ENCODE assay signal across 16 cellular contexts in the genomic region with DNA sequence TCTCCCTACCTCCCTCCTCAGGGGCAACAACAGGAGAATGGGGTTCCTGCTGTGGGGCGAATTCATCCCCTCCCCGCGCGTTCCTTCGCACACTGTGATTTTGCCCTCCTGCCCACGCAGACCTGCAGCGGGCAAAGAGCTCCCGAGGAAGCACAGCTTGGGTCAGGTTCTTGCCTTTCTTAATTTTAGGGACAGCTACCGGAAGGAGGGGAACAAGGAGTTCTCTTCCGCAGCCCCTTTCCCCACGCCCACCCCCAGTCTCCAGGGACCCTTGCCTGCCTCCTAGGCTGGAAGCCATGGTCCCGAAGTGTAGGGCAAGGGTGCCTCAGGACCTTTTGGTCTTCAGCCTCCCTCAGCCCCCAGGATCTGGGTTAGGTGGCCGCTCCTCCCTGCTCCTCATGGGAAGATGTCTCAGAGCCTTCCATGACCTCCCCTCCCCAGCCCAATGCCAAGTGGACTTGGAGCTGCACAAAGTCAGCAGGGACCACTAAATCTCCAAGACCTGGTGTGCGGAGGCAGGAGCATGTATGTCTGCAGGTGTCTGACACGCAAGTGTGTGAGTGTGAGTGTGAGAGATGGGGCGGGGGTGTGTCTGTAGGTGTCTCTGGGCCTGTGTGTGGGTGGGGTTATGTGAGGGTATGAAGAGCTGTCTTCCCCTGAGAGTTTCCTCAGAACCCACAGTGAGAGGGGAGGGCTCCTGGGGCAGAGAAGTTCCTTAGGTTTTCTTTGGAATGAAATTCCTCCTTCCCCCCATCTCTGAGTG. TPM values are rescaled to one million over a fixed set of nuclear protein-coding genes. Genes with fewer than 3 reads are reported as not detected.
DNase-seq lines count a peak whose midpoint lies in the region; TF ChIP-seq lines count a peak whose summit lies in the region.
"Had no signal": no experiment of that assay in that cellular context is flagged by ENCODE, and none has a peak within 500 bp of the region (broad histone marks: within the 10 kb centered on the region; RNA-seq: fewer than 3 reads in every experiment).

No MANE protein-coding gene starts in this region.

- H3K36me3 ChIP-seq in esophagus muscularis mucosa (peaks cover 29 to 60% (median 59%) of the 10 kb centered on the region in 4 donors), spleen (peaks cover 2 to 70% (median 59%) of the 10 kb centered on the region in 6 donors)

- POLR2A ChIA-PET in activated CD4-positive, alpha-beta memory T cell treated with anti-CD3 and anti-CD28 coated beads, Interleukin-2, amount 10 ng/mL, durations not matched to agents 7 days and 5 days (lab: Charles Lee): no interaction called here

- TF ChIP-seq POLR2A in esophagus muscularis mucosa (IDR thresholded peaks at IDR 0.05; ENCODE audit: low read depth) (no peak), spleen (IDR thresholded peaks at IDR 0.05) (no peak)

- H3K27ac ChIP-seq in esophagus muscularis mucosa (replicated peaks in 1 of 4) (peak overlapping the region; percentile 1 to 79 (median 76)), spleen (peak overlapping the region in 7 of 8 donors; percentile 14 to 75 (median 49))
- H3K27ac ChIP-seq: 22Rv1 had no signal

- CTCF ChIA-PET in activated CD4-positive, alpha-beta memory T cell treated with anti-CD3 and anti-CD28 coated beads, Interleukin-2, amount 10 ng/mL, durations not matched to agents 7 days and 5 days (lab: Charles Lee): no interaction called here

- no peak overlapping the region for H3K4me3 Mint-ChIP-seq in activated CD4-positive, alpha-beta T cell treated with anti-CD3 and anti-CD28 coated beads, Interleukin-2, amount 10 ng/mL, durations not matched to agents 24 days and 14 days
- no peak overlapping the region for H3K4me3 Mint-ChIP-seq in activated CD4-positive, alpha-beta memory T cell treated with anti-CD3 and anti-CD28 coated beads, Interleukin-2, amount 10 ng/mL, durations not matched to agents 7 days and 5 days

- peaks cover 11% of the 10 kb centered on the region for H3K4me1 Mint-ChIP-seq in activated CD4-positive, alpha-beta T cell treated with anti-CD3 and anti-CD28 coated beads, Interleukin-2, amount 10 ng/mL, durations not matched to agents 24 days and 14 days
- peaks cover 13% of the 10 kb centered on the region for H3K4me1 Mint-ChIP-seq in activated CD4-positive, alpha-beta memory T cell treated with anti-CD3 and anti-CD28 coated beads, Interleukin-2, amount 10 ng/mL, durations not matched to agents 7 days and 5 days

- H3K9me3 ChIP-seq in esophagus muscularis mucosa (no peaks in the 10 kb centered on the region), spleen (no peaks in the 10 kb centered on the region)

- no peak for TF ChIP-seq EP300 in esophagus muscularis mucosa (IDR thresholded peaks at IDR 0.05)

- WGBS in esophagus muscularis mucosa: 97% methylated on average over 14 of the region's 16 CpGs
- 95 to 97% (median 96%) methylated on average over 16 of the region's 16 CpGs for WGBS in spleen, 5 donors

- DNase-seq in activated CD4-positive, alpha-beta T cell treated with anti-CD3 and anti-CD28 coated beads, Interleukin-2, amount 10 ng/mL, durations not matched to agents 24 days and 14 days: no peak
- no peak for DNase-seq in activated CD4-positive, alpha-beta T cell treated with anti-CD3 and anti-CD28 coated beads for 48 hours
- DNase-seq in activated CD4-positive, alpha-beta memory T cell treated with anti-CD3 and anti-CD28 coated beads, Interleukin-2, amount 10 ng/mL, durations not matched to agents 7 days and 5 days: peak; percentile 7
- no peak for DNase-seq in esophagus muscularis mucosa (ENCODE audit: extremely low spot score)
- DNase-seq in spleen: peak; percentile 40
- DNase-seq in AG08396 (ENCODE audit: low spot score): no peak
- no peak for DNase-seq in C1 segment of cervical spinal cord (lab: John Stamatoyannopoulos, UW)
- no peak for DNase-seq in cerebellum (ENCODE audit: low spot score)
- DNase-seq: activated CD4-positive, alpha-beta T cell treated with anti-CD3 and anti-CD28 coated beads, Interleukin-2, amount 50 U/mL, for 4 hours; Calu3; Karpas-422; NCI-H187; NCI-H748 treated with DMSO at 0.1 percent for 48 hours; stimulated activated naive CD4-positive, alpha-beta T cell treated with Interleukin-2 at 50 U/mL for 16 hours; T1000 had no signal

- peaks cover 46 to 66% (median 53%) of the 10 kb centered on the region in 4 donors for H3K4me1 ChIP-seq in esophagus muscularis mucosa
- H3K4me1 ChIP-seq in spleen: peaks cover 5 to 83% (median 40%) of the 10 kb centered on the region in 6 donors

- intact Hi-C loops in activated CD4-positive, alpha-beta T cell treated with anti-CD3 and anti-CD28 coated beads, Interleukin-2, amount 10 ng/mL, durations not matched to agents 24 days and 14 days (cut with micrococcal nuclease): no loop called here
- intact Hi-C loops in esophagus muscularis mucosa (cut with DNase I): no loop called here
- intact Hi-C loops in spleen (cut with DNase I; ENCODE audit: low total_unique reads): no loop called here

- no peak overlapping the region for H3K4me3 ChIP-seq in esophagus muscularis mucosa
- no peak overlapping the region for H3K4me3 ChIP-seq in spleen

- TF ChIP-seq CTCF in esophagus muscularis mucosa (IDR thresholded peaks at IDR 0.05) (no peak), spleen (IDR thresholded peaks at IDR 0.05 in 8 of 11, conservative IDR thresholded peaks at IDR 0.05 in 3 of 11) (no peak)

- no peaks in the 10 kb centered on the region for H3K27me3 ChIP-seq in esophagus muscularis mucosa
- no peaks in the 10 kb centered on the region for H3K27me3 ChIP-seq in spleen (replicated peaks in 1 of 7)

- peak overlapping the region; percentile 39 for H3K27ac Mint-ChIP-seq in activated CD4-positive, alpha-beta T cell treated with anti-CD3 and anti-CD28 coated beads, Interleukin-2, amount 10 ng/mL, durations not matched to agents 24 days and 14 days
- no peak overlapping the region for H3K27ac Mint-ChIP-seq in activated CD4-positive, alpha-beta memory T cell treated with anti-CD3 and anti-CD28 coated beads, Interleukin-2, amount 10 ng/mL, durations not matched to agents 7 days and 5 days

- H3K27me3 Mint-ChIP-seq in activated CD4-positive, alpha-beta T cell treated with anti-CD3 and anti-CD28 coated beads, Interleukin-2, amount 10 ng/mL, durations not matched to agents 24 days and 14 days: no peaks in the 10 kb centered on the region
- H3K27me3 Mint-ChIP-seq in activated CD4-positive, alpha-beta memory T cell treated with anti-CD3 and anti-CD28 coated beads, Interleukin-2, amount 10 ng/mL, durations not matched to agents 7 days and 5 days: no peaks in the 10 kb centered on the region

- H3K9me3 Mint-ChIP-seq in activated CD4-positive, alpha-beta T cell treated with anti-CD3 and anti-CD28 coated beads, Interleukin-2, amount 10 ng/mL, durations not matched to agents 24 days and 14 days: no peaks in the 10 kb centered on the region
- H3K9me3 Mint-ChIP-seq in activated CD4-positive, alpha-beta memory T cell treated with anti-CD3 and anti-CD28 coated beads, Interleukin-2, amount 10 ng/mL, durations not matched to agents 7 days and 5 days: no peaks in the 10 kb centered on the region

- H3K36me3 Mint-ChIP-seq in activated CD4-positive, alpha-beta T cell treated with anti-CD3 and anti-CD28 coated beads, Interleukin-2, amount 10 ng/mL, durations not matched to agents 24 days and 14 days (ENCODE audit: low read depth): peaks cover 32% of the 10 kb centered on the region
- peaks cover 55% of the 10 kb centered on the region for H3K36me3 Mint-ChIP-seq in activated CD4-positive, alpha-beta memory T cell treated with anti-CD3 and anti-CD28 coated beads, Interleukin-2, amount 10 ng/mL, durations not matched to agents 7 days and 5 days (ENCODE audit: low read depth)

RNA-seq across cellular contexts. Expression of a gene that starts 47.7 kb away (rescaled TPM):
- 0.09 TPM in 1 of 2 replicates, not detected in the other for total RNA-seq in activated CD4-positive, alpha-beta T cell treated with anti-CD3 and anti-CD28 coated beads, Interleukin-2, amount 10 ng/mL, durations not matched to agents 24 days and 14 days
- not detected for total RNA-seq in activated CD4-positive, alpha-beta memory T cell treated with anti-CD3 and anti-CD28 coated beads, Interleukin-2, amount 10 ng/mL, durations not matched to agents 7 days and 5 days
- total RNA-seq in esophagus muscularis mucosa (under 1 TPM in 1 of 4 donors, not detected in 3; 0.26 TPM), spleen (not detected), cerebellum (not detected)
- polyA plus RNA-seq in spleen: under 1 TPM in 1 of 3 donors, not detected in 2; 0.06 TPM
- total RNA-seq: Calu3 had no signal

RNA-seq across cellular contexts. Expression of a gene that starts 49.6 kb away (rescaled TPM):
- total RNA-seq in activated CD4-positive, alpha-beta T cell treated with anti-CD3 and anti-CD28 coated beads, Interleukin-2, amount 10 ng/mL, durations not matched to agents 24 days and 14 days: 130 and 131 TPM in 2 replicates
- total RNA-seq in activated CD4-positive, alpha-beta memory T cell treated with anti-CD3 and anti-CD28 coated beads, Interleukin-2, amount 10 ng/mL, durations not matched to agents 7 days and 5 days: 100 to 1,000 TPM; 193 to 196 TPM
- total RNA-seq in esophagus muscularis mucosa (100 to 1,000 TPM in 1 of 4 donors, 10 to 100 TPM in 3; 46.9 to 102 (median 74.7) TPM), spleen (100 to 1,000 TPM; 117 to 196 (median 154) TPM), cerebellum (49.1 TPM)
- 10 to 100 TPM; 38.8 to 84.3 (median 45.6) TPM for polyA plus RNA-seq in spleen

Comparison
In these comparisons a context has a peak if more than half of its experiments do, and no peak if none do; other contexts are left out.
1. DNase-seq: peak in activated CD4-positive, alpha-beta memory T cell treated with anti-CD3 and anti-CD28 coated beads, Interleukin-2, amount 10 ng/mL, durations not matched to agents 7 days and 5 days (single experiment) and spleen (single experiment); none in activated CD4-positive, alpha-beta T cell treated with anti-CD3 and anti-CD28 coated beads, Interleukin-2, amount 10 ng/mL, durations not matched to agents 24 days and 14 days (single experiment), activated CD4-positive, alpha-beta T cell treated with anti-CD3 and anti-CD28 coated beads for 48 hours (single experiment), esophagus muscularis mucosa (single experiment), AG08396 (single experiment), C1 segment of cervical spinal cord (0 of 14) and cerebellum (single experiment).